Comparison of ENCODE assay signal across 1 cellular context in genomic region chr7:101264102-101264706, GRCh38.
TF ChIP-seq lines count a peak whose summit lies in the region.

No MANE protein-coding gene starts in this region.

TF ChIP-seq in GM12878, 131 proteins besides CTCF, POLR2A, EP300 and RAD21:
- peak in 1 of 2 experiments; percentile 63; a peak in 1 of 3 replicates for TF ChIP-seq EGR1 (IDR thresholded peaks at IDR 0.05; ENCODE audit: borderline replicate concordance in 1 of 2, low read depth in 2 of 2, low read length in 2 of 2)
